ENCODE assay signal across 9 cellular contexts in the genomic region with DNA sequence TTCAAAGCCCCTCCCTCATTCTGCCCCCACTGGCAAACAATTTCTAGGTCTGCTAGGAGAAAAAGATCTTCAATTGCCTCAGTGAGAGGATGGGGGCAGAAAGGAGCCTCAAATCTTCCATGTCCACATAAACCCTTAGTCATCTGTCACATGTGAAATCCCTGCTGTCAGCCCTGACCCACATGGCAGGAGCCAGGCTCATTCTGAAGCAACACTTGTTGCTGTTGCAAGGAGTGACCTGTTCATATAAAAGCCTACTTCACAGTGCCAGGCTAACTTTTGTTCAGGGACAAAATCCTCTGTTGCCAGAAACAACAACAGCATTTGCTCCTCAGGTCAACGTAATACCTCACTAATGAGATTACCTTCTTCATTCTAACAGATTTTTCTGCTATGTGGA.
DNase-seq lines count a peak whose midpoint lies in the region; ATAC-seq and TF ChIP-seq lines count a peak whose summit lies in the region.
"Had no signal": no experiment of that assay in that cellular context is flagged by ENCODE, and none has a peak within 500 bp of the region (broad histone marks: within the 10 kb centered on the region; RNA-seq: fewer than 3 reads in every experiment).

No MANE protein-coding gene starts in this region.

- H3K4me3 ChIP-seq in HL-60 (replicated peaks; ENCODE audit: insufficient read depth, low read length) = no peak overlapping the region
- H3K4me3 ChIP-seq in adrenal gland = no peak overlapping the region
- no peak overlapping the region for H3K4me3 ChIP-seq in right cardiac atrium (ENCODE audit: low read length)

- WGBS in adrenal gland, 4 donors = 47 to 67% (median 54%) methylated on average over 1 of the region's 1 CpG
- 79% methylated on average over 1 of the region's 1 CpG for WGBS in right cardiac atrium

- H3K27ac ChIP-seq in HL-60 (replicated peaks) (peak overlapping the region; percentile 19), adrenal gland (peak overlapping the region; percentile 26 to 73 (median 56)), right cardiac atrium (ENCODE audit: low read length) (no peak overlapping the region)

- H3K27me3 ChIP-seq in HL-60 (ENCODE audit: insufficient read depth, poor library complexity, severe bottlenecking) = no peaks in the 10 kb centered on the region
- no peaks in the 10 kb centered on the region for H3K27me3 ChIP-seq in adrenal gland
- H3K27me3 ChIP-seq in right cardiac atrium (ENCODE audit: control insufficient read depth, insufficient read depth) = no peaks in the 10 kb centered on the region

- peak in 1 of 2 donors; percentile 74 for TF ChIP-seq POLR2A in adrenal gland (IDR thresholded peaks at IDR 0.05)

- intact Hi-C loops in adrenal gland (cut with DNase I) (loop anchor here (10.0 kb wide), 1 partner anchor 69 kb away; a partner anchor contains a TSS), right cardiac atrium (cut with DNase I) (no loop called here)

- no peaks in the 10 kb centered on the region for H3K36me3 ChIP-seq in adrenal gland (replicated peaks in 1 of 2)

- peaks cover 32 to 40% of the 10 kb centered on the region in 2 donors for H3K4me1 ChIP-seq in adrenal gland (replicated peaks in 1 of 2)
- H3K4me1 ChIP-seq in right cardiac atrium (ENCODE audit: control insufficient read depth, insufficient read depth, low read length) = no peaks in the 10 kb centered on the region

- DNase-seq in A172 (ENCODE audit: low spot score) = peak; percentile 38
- DNase-seq in HL-60 (ENCODE audit: low read depth in 1 of 2, low spot score in 1 of 2) = peak; percentile 70 to 89
- peak; percentile 80 to 94 (median 92) for DNase-seq in adrenal gland
- no peak for DNase-seq in right cardiac atrium
- no peak for DNase-seq in LoVo (ENCODE audit: low spot score)
- DNase-seq in stimulated activated CD4-positive, alpha-beta T cell treated with anti-CD3 and anti-CD28 coated beads, Interleukin-4, amount 100 ng/mL, for 1 hour = no peak
- DNase-seq: T-helper 17 cell had no signal

- ATAC-seq in right cardiac atrium = peak; percentile 38 to 73
- no peak for ATAC-seq in GM21786 (IDR thresholded peaks at IDR 0.05; ENCODE audit: unreplicated experiment)
- no peak for ATAC-seq in HG02870 (IDR thresholded peaks at IDR 0.05; ENCODE audit: unreplicated experiment)
- ATAC-seq: T-helper 17 cell had no signal

- no peak for TF ChIP-seq CTCF in HL-60 (IDR thresholded peaks at IDR 0.05; ENCODE audit: insufficient read depth, low read length)
- peak in 4 of 6 experiments; percentile 5 to 41 (median 22) for TF ChIP-seq CTCF in adrenal gland (IDR thresholded peaks at IDR 0.05)

- H3K9me3 ChIP-seq in adrenal gland (replicated peaks in 1 of 3) (no peaks in the 10 kb centered on the region), right cardiac atrium (ENCODE audit: control insufficient read depth, low read length) (no peaks in the 10 kb centered on the region)

Comparison
In these comparisons a context has a peak if more than half of its experiments do, and no peak if none do; other contexts are left out.
1. DNase-seq: peak in A172 (single experiment), HL-60 (2 of 2) and adrenal gland (7 of 7); none in right cardiac atrium (0 of 3), LoVo (single experiment) and stimulated activated CD4-positive, alpha-beta T cell treated with anti-CD3 and anti-CD28 coated beads, Interleukin-4, amount 100 ng/mL, for 1 hour (single experiment).
2. ATAC-seq: peak in right cardiac atrium (2 of 2); none in GM21786 (single experiment) and HG02870 (single experiment).
3. intact Hi-C loops: an anchor here in adrenal gland (10.0 kb wide); none called in right cardiac atrium.